8 cellular contexts compared by ENCODE assay signal in genomic region chr9:35646583-35647265, GRCh38. TPM values are rescaled to one million over a fixed set of nuclear protein-coding genes. Genes with fewer than 3 reads are reported as not detected.
DNase-seq lines count a peak whose midpoint lies in the region; ATAC-seq and TF ChIP-seq lines count a peak whose summit lies in the region.

No MANE protein-coding gene starts in this region.

- no peaks in the 10 kb centered on the region for H3K9me3 ChIP-seq in left ventricle myocardium inferior (replicated peaks)
- H3K9me3 ChIP-seq in prostate gland = no peaks in the 10 kb centered on the region

- H3K4me1 ChIP-seq in left ventricle myocardium inferior = peaks cover 14% of the 10 kb centered on the region
- peaks cover 4% of the 10 kb centered on the region for H3K4me1 ChIP-seq in prostate gland (replicated peaks)
- H3K4me1 ChIP-seq in urinary bladder (ENCODE audit: insufficient read depth) = no peaks in the 10 kb centered on the region

- peak; percentile 75 for TF ChIP-seq POLR2A in GM15510 (IDR thresholded peaks at IDR 0.05; ENCODE audit: borderline replicate concordance, extremely low read depth, insufficient read length)
- TF ChIP-seq POLR2A in prostate gland (IDR thresholded peaks at IDR 0.05) = peak; percentile 85

- H3K36me3 ChIP-seq in left ventricle myocardium inferior = no peaks in the 10 kb centered on the region
- no peaks in the 10 kb centered on the region for H3K36me3 ChIP-seq in prostate gland
- H3K36me3 ChIP-seq in urinary bladder (ENCODE audit: insufficient read depth) = no peaks in the 10 kb centered on the region

- H3K4me3 ChIP-seq in left ventricle myocardium inferior (peak overlapping the region; percentile 78), prostate gland (peak overlapping the region; percentile 41 to 52), urinary bladder (ENCODE audit: low read depth, low read length) (peak overlapping the region; percentile 56)

- under 1% methylated on average over 46 of the region's 54 CpGs for WGBS in prostate gland
- under 1% methylated on average over 54 of the region's 54 CpGs for whole genome bisulfite sequencing in urinary bladder

- TF ChIP-seq CTCF in left ventricle myocardium inferior (IDR thresholded peaks at IDR 0.05; ENCODE audit: borderline replicate concordance) = peak; percentile 96
- peak; percentile 89 to 99 (median 95) for TF ChIP-seq CTCF in prostate gland (IDR thresholded peaks at IDR 0.05)

- H3K27ac ChIP-seq in left ventricle myocardium inferior (replicated peaks) (peak overlapping the region; percentile 82), prostate gland (peak overlapping the region; percentile 84 to 86), urinary bladder (ENCODE audit: low read depth) (peak overlapping the region; percentile 82)

- ATAC-seq in HG02852 (IDR thresholded peaks at IDR 0.05; ENCODE audit: unreplicated experiment) = peak; percentile 76

- DNase-seq in NCI-H1417 treated with DMSO at 0.1 percent for 48 hours (lab: John Stamatoyannopoulos, UW) (peak; percentile 6), T follicular helper cell (ENCODE audit: low read depth) (peak; percentile 87), amniotic epithelial cell (ENCODE audit: low read depth) (peak; percentile 73), left ventricle myocardium inferior (peak; percentile 93), prostate gland (ENCODE audit: low spot score) (peak; percentile 91)

- H3K27me3 ChIP-seq in left ventricle myocardium inferior (ENCODE audit: low read depth) (no peaks in the 10 kb centered on the region), prostate gland (replicated peaks; ENCODE audit: insufficient read depth) (no peaks in the 10 kb centered on the region)

- intact Hi-C loops in left ventricle myocardium inferior (cut with micrococcal nuclease) = loop anchor here (5.0 kb wide), 1 partner anchor 86 kb away; the partner anchor contains the start of genes CREB3 and TLN1
- intact Hi-C loops in prostate gland (cut with DNase I) = loop anchor here (5.0 to 10.0 kb wide), 3 partner anchors 39 to 236 kb away; partner anchors contain the start of gene TESK1

RNA-seq across cellular contexts. Expression of gene SIT1, which starts 4.0 kb away (rescaled TPM):
- total RNA-seq in left ventricle myocardium inferior (not detected), prostate gland (under 1 TPM; 0.18 to 0.68 TPM), urinary bladder (0.48 TPM)
- polyA plus RNA-seq in urinary bladder = 0.60 TPM

RNA-seq across cellular contexts. Expression of gene RMRP, which starts 11.1 kb away (rescaled TPM):
- total RNA-seq in left ventricle myocardium inferior (15,093 TPM), prostate gland (over 10,000 TPM in 1 of 2 donors, 1,000 to 10,000 TPM in 1; 1,879 to 13,864 TPM), urinary bladder (99,097 TPM)
- not detected for polyA plus RNA-seq in urinary bladder

RNA-seq across cellular contexts. Expression of gene CCDC107, which starts 11.4 kb away (rescaled TPM):
- total RNA-seq in left ventricle myocardium inferior (44.3 TPM), prostate gland (10 to 100 TPM; 22.8 to 26.2 TPM), urinary bladder (10.7 TPM)
- polyA plus RNA-seq in urinary bladder = 71.5 TPM

RNA-seq across cellular contexts. Expression of gene ARHGEF39, which starts 18.3 kb away (rescaled TPM):
- total RNA-seq in left ventricle myocardium inferior (0.27 TPM), prostate gland (1 to 10 TPM; 1.1 to 1.8 TPM), urinary bladder (4.7 TPM)
- 1.1 TPM for polyA plus RNA-seq in urinary bladder

RNA-seq across cellular contexts. Expression of gene CA9, which starts 27.0 kb away (rescaled TPM):
- total RNA-seq in left ventricle myocardium inferior = not detected
- not detected for total RNA-seq in prostate gland
- 0.37 TPM for total RNA-seq in urinary bladder
- 1.8 TPM for polyA plus RNA-seq in urinary bladder

Comparison
In these comparisons a context has a peak if more than half of its experiments do, and no peak if none do; other contexts are left out.
1. Peak in every context shown above with its lines: DNase-seq, ATAC-seq, H3K4me3 ChIP-seq and H3K27ac ChIP-seq.
2. DNase-seq: peak in every context shown above with its lines; median percentile 93 in left ventricle myocardium inferior; 91 in prostate gland; 87 in T follicular helper cell; 73 in amniotic epithelial cell; 6 in NCI-H1417 treated with DMSO at 0.1 percent for 48 hours.